Comparison of ENCODE assay signal across 1 cellular context in genomic region chr6:138007014-138007472, GRCh38.
TF ChIP-seq lines count a peak whose summit lies in the region.

No MANE protein-coding gene starts in this region.

TF ChIP-seq in H1, 55 proteins besides CTCF, POLR2A, EP300 and RAD21:
- TF ChIP-seq MAFK (IDR thresholded peaks at IDR 0.05; ENCODE audit: low read depth, low read length) (0 out of 2 replicates have a peak, but pooled peaks have one; percentile 46), BACH1 (IDR thresholded peaks at IDR 0.05; ENCODE audit: low read length) (peak; percentile 59; the same call in 1 of the 2 replicates), CBX8 (IDR thresholded peaks at IDR 0.05; ENCODE audit: borderline replicate concordance, low read depth, low read length) (no peak), PHF8 (conservative IDR thresholded peaks at IDR 0.05; ENCODE audit: low read depth, low read length) (no peak)
